ENCODE assay signal across 18 cellular contexts in genomic region chr11:12245549-12245986, GRCh38.
DNase-seq lines count a peak whose midpoint lies in the region; ATAC-seq and TF ChIP-seq lines count a peak whose summit lies in the region.
"Had no signal": no experiment of that assay in that cellular context is flagged by ENCODE, and none has a peak within 500 bp of the region (broad histone marks: within the 10 kb centered on the region; RNA-seq: fewer than 3 reads in every experiment).

No MANE protein-coding gene starts in this region.

- H3K27me3 ChIP-seq in heart left ventricle: no peaks in the 10 kb centered on the region
- no peaks in the 10 kb centered on the region for H3K27me3 ChIP-seq in tibial artery
- H3K27me3 ChIP-seq: esophagus squamous epithelium, thyroid gland had no signal

- intact Hi-C loops in left cardiac atrium (cut with DNase I) (no loop called here), heart left ventricle (cut with DNase I) (no loop called here), tibial artery (cut with DNase I; ENCODE audit: low total_unique reads) (no loop called here)

- ATAC-seq in left cardiac atrium (peak; percentile 19 to 39), heart left ventricle (no peak)
- no peak for ATAC-seq in activated CD4-positive, CD25-positive, alpha-beta regulatory T cell treated with anti-CD3 and anti-CD28 coated beads, Interleukin-2, amount 50 U/mL, for 24 hours
- ATAC-seq: left colon had no signal

- H3K36me3 ChIP-seq in heart left ventricle: peaks cover 0 to 76% (median 65%) of the 10 kb centered on the region in 9 donors
- H3K36me3 ChIP-seq in tibial artery: peaks cover 55 to 81% (median 66%) of the 10 kb centered on the region in 3 donors
- H3K36me3 ChIP-seq: thyroid gland had no signal

- 46 to 65% (median 54%) methylated on average over 2 to 3 of the region's 3 CpGs for WGBS in heart left ventricle, 4 donors

- TF ChIP-seq CTCF in heart left ventricle (IDR thresholded peaks at IDR 0.05): no peak
- no peak for TF ChIP-seq CTCF in RWPE1 (conservative IDR thresholded peaks at IDR 0.05; ENCODE audit: low read depth)
- no peak for TF ChIP-seq CTCF in tibial artery (IDR thresholded peaks at IDR 0.05)

- H3K4me1 ChIP-seq in heart left ventricle (peaks cover 0 to 73% (median 31%) of the 10 kb centered on the region in 12 donors), tibial artery (peaks cover 0 to 79% (median 49%) of the 10 kb centered on the region in 4 donors)

- no peaks in the 10 kb centered on the region for H3K9me3 ChIP-seq in heart left ventricle
- no peaks in the 10 kb centered on the region for H3K9me3 ChIP-seq in tibial artery
- H3K9me3 ChIP-seq: esophagus squamous epithelium, thyroid gland had no signal

- CTCF ChIA-PET in RWPE1 (lab: Yijun Ruan, JAX): interaction anchor here (0.5 kb wide), 1 partner anchor 24 kb away, joined by 3 read pairs; no protein-coding TSS in a partner anchor

- POLR2A ChIA-PET in RWPE1 (lab: Yijun Ruan, JAX; ENCODE audit: low non-redundant PET): no interaction called here

- H3K4me3 ChIP-seq in heart left ventricle (no peak overlapping the region), tibial artery (no peak overlapping the region)
- H3K4me3 ChIP-seq: esophagus squamous epithelium, thyroid gland had no signal

- no peak for DNase-seq in left cardiac atrium
- no peak for DNase-seq in heart left ventricle
- DNase-seq in RWPE1 (ENCODE audit: low spot score): no peak
- DNase-seq in left kidney (ENCODE audit: low read depth, low spot score): peak; percentile 63
- DNase-seq in tibial artery: no peak
- DNase-seq in activated CD8-positive, alpha-beta memory T cell treated with anti-CD3 and anti-CD28 coated beads, Interleukin-2, amount 50 U/mL, for 4 hours: no peak
- DNase-seq in mucosa of gallbladder (ENCODE audit: low spot score): no peak
- DNase-seq: activated CD4-positive, alpha-beta T cell treated with anti-CD3 and anti-CD28 coated beads, Interleukin-2, amount 10 ng/mL, durations not matched to agents 24 days and 14 days; cortex of kidney; esophagus squamous epithelium; GF-D8; Karpas-422; left colon; NCI-H1930; NCI-H82; SHP77; thyroid gland had no signal

- H3K27ac ChIP-seq in heart left ventricle (peak overlapping the region in 1 of 12 donors; percentile 47), RWPE1 (peak overlapping the region; percentile 50), tibial artery (peak overlapping the region; percentile 68 to 77)
- H3K27ac ChIP-seq: thyroid gland had no signal

- TF ChIP-seq POLR2A in heart left ventricle (IDR thresholded peaks at IDR 0.05): no peak

Comparison
In these comparisons a context has a peak if more than half of its experiments do, and no peak if none do; other contexts are left out.
1. ATAC-seq: peak in left cardiac atrium (2 of 2); none in heart left ventricle (0 of 4) and activated CD4-positive, CD25-positive, alpha-beta regulatory T cell treated with anti-CD3 and anti-CD28 coated beads, Interleukin-2, amount 50 U/mL, for 24 hours (0 of 2).